In genomic region chr3:35946121-35946856, GRCh38 we compare ENCODE assay signal across 1 cellular context.
TF ChIP-seq lines count a peak whose summit lies in the region.

No MANE protein-coding gene starts in this region.

TF ChIP-seq in K562, 482 proteins besides CTCF, POLR2A, EP300 and RAD21 (continued from another document):
- TF ChIP-seq, protein P1, sequence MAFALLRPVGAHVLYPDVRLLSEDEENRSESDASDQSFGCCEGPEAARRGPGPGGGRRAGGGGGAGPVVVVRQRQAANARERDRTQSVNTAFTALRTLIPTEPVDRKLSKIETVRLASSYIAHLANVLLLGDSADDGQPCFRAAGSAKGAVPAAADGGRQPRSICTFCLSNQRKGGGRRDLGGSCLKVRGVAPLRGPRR (CRISPR knock-in tag; IDR thresholded peaks at IDR 0.05): no peak
- TF ChIP-seq JUN (IDR thresholded peaks at IDR 0.05; ENCODE audit: borderline replicate concordance, low read depth, low read length) (no peak), JUN (CRISPR knock-in tag; IDR thresholded peaks at IDR 0.05; ENCODE audit: borderline replicate concordance) (no peak), ZNF551 (CRISPR knock-in tag; IDR thresholded peaks at IDR 0.05) (no peak), SAFB2 (IDR thresholded peaks at IDR 0.05; ENCODE audit: borderline replicate concordance, low read depth, low read length, severe bottlenecking) (no peak), TBP (optimal IDR thresholded peaks at IDR 0.05; ENCODE audit: low read depth, low read length) (no peak), YY1 (IDR thresholded peaks at IDR 0.05; ENCODE audit: borderline replicate concordance in 1 of 3, control insufficient read depth in 1 of 3, extremely low read depth in 1 of 3, insufficient read depth in 3 of 3, insufficient read length in 1 of 3, insufficient replicate concordance in 2 of 3, low read depth in 1 of 3, low read length in 2 of 3) (no peak), NUFIP1 (IDR thresholded peaks at IDR 0.05; ENCODE audit: partially characterized antibody) (no peak)
- TF ChIP-seq, protein P2, sequence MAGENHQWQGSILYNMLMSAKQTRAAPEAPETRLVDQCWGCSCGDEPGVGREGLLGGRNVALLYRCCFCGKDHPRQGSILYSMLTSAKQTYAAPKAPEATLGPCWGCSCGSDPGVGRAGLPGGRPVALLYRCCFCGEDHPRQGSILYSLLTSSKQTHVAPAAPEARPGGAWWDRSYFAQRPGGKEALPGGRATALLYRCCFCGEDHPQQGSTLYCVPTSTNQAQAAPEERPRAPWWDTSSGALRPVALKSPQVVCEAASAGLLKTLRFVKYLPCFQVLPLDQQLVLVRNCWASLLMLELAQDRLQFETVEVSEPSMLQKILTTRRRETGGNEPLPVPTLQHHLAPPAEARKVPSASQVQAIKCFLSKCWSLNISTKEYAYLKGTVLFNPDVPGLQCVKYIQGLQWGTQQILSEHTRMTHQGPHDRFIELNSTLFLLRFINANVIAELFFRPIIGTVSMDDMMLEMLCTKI (IDR thresholded peaks at IDR 0.05; ENCODE audit: partially characterized antibody): no peak
TF ChIP-seq in K562: peak in this region for 0.
